In genomic region chr3:152713989-152714388, GRCh38 we compare ENCODE assay signal across 1 cellular context.
TF ChIP-seq lines count a peak whose summit lies in the region.

No MANE protein-coding gene starts in this region.

TF ChIP-seq in WTC11, 78 proteins besides CTCF, POLR2A, EP300 and RAD21 (continued from another document):
- TF ChIP-seq, protein P1, sequence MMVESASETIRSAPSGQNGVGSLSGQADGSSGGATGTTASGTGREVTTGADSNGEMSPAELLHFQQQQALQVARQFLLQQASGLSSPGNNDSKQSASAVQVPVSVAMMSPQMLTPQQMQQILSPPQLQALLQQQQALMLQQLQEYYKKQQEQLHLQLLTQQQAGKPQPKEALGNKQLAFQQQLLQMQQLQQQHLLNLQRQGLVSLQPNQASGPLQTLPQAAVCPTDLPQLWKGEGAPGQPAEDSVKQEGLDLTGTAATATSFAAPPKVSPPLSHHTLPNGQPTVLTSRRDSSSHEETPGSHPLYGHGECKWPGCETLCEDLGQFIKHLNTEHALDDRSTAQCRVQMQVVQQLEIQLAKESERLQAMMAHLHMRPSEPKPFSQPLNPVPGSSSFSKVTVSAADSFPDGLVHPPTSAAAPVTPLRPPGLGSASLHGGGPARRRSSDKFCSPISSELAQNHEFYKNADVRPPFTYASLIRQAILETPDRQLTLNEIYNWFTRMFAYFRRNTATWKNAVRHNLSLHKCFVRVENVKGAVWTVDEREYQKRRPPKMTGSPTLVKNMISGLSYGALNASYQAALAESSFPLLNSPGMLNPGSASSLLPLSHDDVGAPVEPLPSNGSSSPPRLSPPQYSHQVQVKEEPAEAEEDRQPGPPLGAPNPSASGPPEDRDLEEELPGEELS (CRISPR knock-in tag; IDR thresholded peaks at IDR 0.05): no peak
